ENCODE assay signal across 9 cellular contexts in genomic region chr3:43854916-43855315, GRCh38.
"Had no signal": no experiment of that assay in that cellular context is flagged by ENCODE, and none has a peak within 500 bp of the region (broad histone marks: within the 10 kb centered on the region; RNA-seq: fewer than 3 reads in every experiment).

No MANE protein-coding gene starts in this region.

- H3K9me3 ChIP-seq: body of pancreas, ovary, right lobe of liver, testis had no signal

- H3K4me3 ChIP-seq: body of pancreas, ovary, right lobe of liver, testis had no signal

- H3K27me3 ChIP-seq: body of pancreas, ovary, right lobe of liver, testis had no signal

- DNase-seq: activated CD4-positive, alpha-beta T cell treated with anti-CD3 and anti-CD28 coated beads, Interleukin-2, amount 50 U/mL, for 4 hours; activated CD4-positive, CD25-positive, alpha-beta regulatory T cell; activated effector memory CD4-positive, alpha-beta T cell treated with Interleukin-2 at 50 U/mL for 16 hours; effector memory CD4-positive, alpha-beta T cell; immature natural killer cell had no signal

- H3K27ac ChIP-seq: body of pancreas, ovary, right lobe of liver, testis had no signal

- H3K36me3 ChIP-seq: ovary, right lobe of liver had no signal

- H3K4me1 ChIP-seq: body of pancreas, right lobe of liver, testis had no signal
